In genomic region chr20:50193851-50194830, GRCh38 we compare ENCODE assay signal across 8 cellular contexts. TPM values are rescaled to one million over a fixed set of nuclear protein-coding genes. Genes with fewer than 3 reads are reported as not detected.
DNase-seq lines count a peak whose midpoint lies in the region; ATAC-seq and TF ChIP-seq lines count a peak whose summit lies in the region.

No MANE protein-coding gene starts in this region.

- peak overlapping the region; percentile 86 for H3K4me3 Mint-ChIP-seq in progenitor cell of endocrine pancreas (ENCODE audit: low read depth)

- H3K36me3 Mint-ChIP-seq in progenitor cell of endocrine pancreas (ENCODE audit: insufficient read depth) = peaks cover 1% of the 10 kb centered on the region

- DNase-seq in D341Med (ENCODE audit: low spot score) (peak; percentile 27), SK-N-MC (ENCODE audit: low read depth, low spot score) (no peak), fibroblast of lung (ENCODE audit: low read depth in 2 of 2) (peak; percentile 12 to 41), progenitor cell of endocrine pancreas (ENCODE audit: low spot score, unreplicated experiment) (no peak), NAMALWA (ENCODE audit: low spot score) (no peak), T1000 (lab: John Stamatoyannopoulos, UW) (no peak)
- no peak for DNase-seq in effector memory CD4-positive, alpha-beta T cell

- H3K27ac Mint-ChIP-seq in progenitor cell of endocrine pancreas = peak overlapping the region; percentile 73

- H3K36me3 ChIP-seq in SK-N-MC (ENCODE audit: insufficient read depth, low read length) (peaks cover 27% of the 10 kb centered on the region), fibroblast of lung (ENCODE audit: control insufficient read depth, insufficient read depth, low read length) (peaks cover 16% of the 10 kb centered on the region)
- no peaks in the 10 kb centered on the region for H3K36me3 ChIP-seq in effector memory CD4-positive, alpha-beta T cell (ENCODE audit: control insufficient read depth, insufficient read depth, low read length)

- H3K9ac ChIP-seq in SK-N-MC (ENCODE audit: insufficient read length) = peak overlapping the region; percentile 99
- H3K9ac ChIP-seq in fibroblast of lung (ENCODE audit: insufficient read depth, low read length) = peak overlapping the region; percentile 99

- H3K27me3 Mint-ChIP-seq in progenitor cell of endocrine pancreas = peaks cover 19% of the 10 kb centered on the region

- TF ChIP-seq CTCF in fibroblast of lung (conservative IDR thresholded peaks at IDR 0.05 in 1 of 2, IDR thresholded peaks at IDR 0.05 in 1 of 2; ENCODE audit: low read depth in 1 of 2, low read length in 2 of 2) (no peak), progenitor cell of endocrine pancreas (IDR thresholded peaks at IDR 0.05; ENCODE audit: unreplicated experiment) (no peak)

- H3K9me3 Mint-ChIP-seq in progenitor cell of endocrine pancreas (ENCODE audit: low read depth) = no peaks in the 10 kb centered on the region

- H3K27ac ChIP-seq in SK-N-MC (peak overlapping the region; percentile 97), fibroblast of lung (ENCODE audit: insufficient read depth, low read length) (peak overlapping the region; percentile 98)
- H3K27ac ChIP-seq in effector memory CD4-positive, alpha-beta T cell (ENCODE audit: insufficient read depth, low read length, poor library complexity, severe bottlenecking) = no peak overlapping the region

- H3K27me3 ChIP-seq in fibroblast of lung (ENCODE audit: control insufficient read depth, insufficient read depth, low read length) = no peaks in the 10 kb centered on the region
- H3K27me3 ChIP-seq in effector memory CD4-positive, alpha-beta T cell (replicated peaks; ENCODE audit: control insufficient read depth, insufficient read depth, low read length, poor library complexity, severe bottlenecking) = no peaks in the 10 kb centered on the region

- H3K4me2 ChIP-seq in fibroblast of lung (ENCODE audit: extremely low read depth, insufficient read depth, low read length) = peak overlapping the region; percentile 72

- no peaks in the 10 kb centered on the region for H4K20me1 ChIP-seq in fibroblast of lung (ENCODE audit: control insufficient read depth, extremely low read depth, insufficient read depth, low read length)

- no peak overlapping the region for H2AFZ ChIP-seq in fibroblast of lung (ENCODE audit: low read length)

- peaks cover 9% of the 10 kb centered on the region for H3K4me1 ChIP-seq in fibroblast of lung (ENCODE audit: control insufficient read depth, extremely low read depth, insufficient read depth, low read length)
- peaks cover 13% of the 10 kb centered on the region for H3K4me1 ChIP-seq in effector memory CD4-positive, alpha-beta T cell (ENCODE audit: control insufficient read depth, insufficient read depth, low read length, poor library complexity, severe bottlenecking)

- no peak for ATAC-seq in GM21447 (IDR thresholded peaks at IDR 0.05; ENCODE audit: unreplicated experiment)

- peaks cover 41% of the 10 kb centered on the region for H3K79me2 ChIP-seq in fibroblast of lung (ENCODE audit: control insufficient read depth, insufficient read depth, low read length)

- peak overlapping the region; percentile 78 for H3K4me3 ChIP-seq in SK-N-MC
- peak overlapping the region; percentile 63 to 99 (median 83) for H3K4me3 ChIP-seq in fibroblast of lung (replicated peaks in 1 of 4; ENCODE audit: control extremely low read depth in 1 of 4, insufficient read depth in 1 of 4, low read depth in 3 of 4, low read length in 4 of 4)
- no peak overlapping the region for H3K4me3 ChIP-seq in effector memory CD4-positive, alpha-beta T cell (ENCODE audit: insufficient read depth, low read depth, low read length, poor library complexity, severe bottlenecking)

- H3K9me3 ChIP-seq in SK-N-MC (ENCODE audit: low read depth, low read length) (no peaks in the 10 kb centered on the region), fibroblast of lung (ENCODE audit: control insufficient read depth, insufficient read depth, low read depth, low read length) (no peaks in the 10 kb centered on the region)
- H3K9me3 ChIP-seq in effector memory CD4-positive, alpha-beta T cell (ENCODE audit: control insufficient read depth, low read length) = no peaks in the 10 kb centered on the region

- peaks cover 20% of the 10 kb centered on the region for H3K4me1 Mint-ChIP-seq in progenitor cell of endocrine pancreas (ENCODE audit: low read depth)

RNA-seq across cellular contexts. Expression of gene CEBPB, which starts 3.5 kb away (rescaled TPM):
- total RNA-seq in fibroblast of lung = 87.1 and 106 TPM in 2 replicates
- 15.6 and 21.0 TPM in 2 replicates for polyA plus RNA-seq in fibroblast of lung
- 41.0 and 47.6 TPM in 2 replicates for polyA plus RNA-seq in fibroblast of lung (2012)
- polyA minus RNA-seq in fibroblast of lung (ENCODE audit: low replicate concordance) = 3.7 and 7.4 TPM in 2 replicates
- 19.6 and 21.3 TPM in 2 replicates for total RNA-seq in progenitor cell of endocrine pancreas

RNA-seq across cellular contexts. Expression of gene PEDS1, which starts 40.6 kb away (rescaled TPM):
- total RNA-seq in fibroblast of lung (7.2 and 8.3 TPM in 2 replicates), progenitor cell of endocrine pancreas (26.0 and 31.0 TPM in 2 replicates)
- polyA plus RNA-seq in fibroblast of lung = 41.1 and 56.9 TPM in 2 replicates
- 33.2 and 52.3 TPM in 2 replicates for polyA plus RNA-seq in fibroblast of lung (2012)
- polyA minus RNA-seq in fibroblast of lung (ENCODE audit: low replicate concordance) = 107 and 139 TPM in 2 replicates

Comparison
In these comparisons a context has a peak if more than half of its experiments do, and no peak if none do; other contexts are left out.
1. DNase-seq: peak in D341Med (single experiment) and fibroblast of lung (2 of 2); none in SK-N-MC (single experiment), progenitor cell of endocrine pancreas (single experiment), effector memory CD4-positive, alpha-beta T cell (0 of 3), NAMALWA (single experiment) and T1000 (single experiment).